In the genomic region with DNA sequence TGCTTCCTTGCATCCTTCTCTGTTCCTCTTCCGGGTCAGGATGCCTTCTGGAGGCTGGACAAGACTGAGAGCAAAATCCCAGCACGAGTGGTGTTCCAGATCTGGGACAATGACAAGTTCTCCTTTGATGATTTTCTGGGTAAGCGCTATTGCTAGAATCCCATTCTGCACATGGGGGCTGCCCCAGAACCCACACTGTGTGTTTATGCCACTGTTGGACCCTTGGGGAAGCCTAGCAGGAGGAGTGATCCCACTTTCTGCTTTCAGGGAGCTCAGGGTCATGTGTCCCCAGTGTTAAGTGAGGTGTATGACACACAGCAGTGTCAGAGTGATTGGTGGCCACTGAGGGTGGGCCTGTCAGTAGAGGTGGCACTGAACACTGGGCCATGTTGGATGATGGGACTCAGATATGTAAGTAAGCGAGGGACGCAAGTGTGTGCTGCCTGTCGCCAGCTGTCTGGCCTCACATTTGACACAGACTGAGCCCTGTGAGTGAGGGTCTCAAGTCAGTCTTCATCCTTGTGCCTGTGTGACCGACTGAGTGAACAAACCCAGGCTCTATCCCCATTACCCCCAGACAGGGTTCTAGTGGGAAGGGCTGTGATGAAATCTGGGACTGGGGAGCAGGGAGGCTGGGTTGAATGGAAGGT, we compare ENCODE assay signal across 15 cellular contexts.
DNase-seq lines count a peak whose midpoint lies in the region; ATAC-seq, FAIRE-seq and TF ChIP-seq lines count a peak whose summit lies in the region.
"Had no signal": no experiment of that assay in that cellular context is flagged by ENCODE, and none has a peak within 500 bp of the region (broad histone marks: within the 10 kb centered on the region; RNA-seq: fewer than 3 reads in every experiment).

No MANE protein-coding gene starts in this region.

- no peak overlapping the region for H3K14ac ChIP-seq in neuronal stem cell (ENCODE audit: low read length)

- H3K4ac ChIP-seq in neuronal stem cell (ENCODE audit: low read length) = no peak overlapping the region

- peak overlapping the region; percentile 15 for H3K18ac ChIP-seq in neuronal stem cell (ENCODE audit: low read length)

- ATAC-seq in DND-41 (ENCODE audit: insufficient read depth, low read depth) = no peak
- no peak for ATAC-seq in effector memory CD8-positive, alpha-beta T cell (replicated peaks)
- ATAC-seq: PC-3 had no signal

- H3K79me2 ChIP-seq in DND-41 (ENCODE audit: insufficient read depth, low read length) = no peaks in the 10 kb centered on the region

- no peaks in the 10 kb centered on the region for H3K4me1 ChIP-seq in DND-41 (ENCODE audit: insufficient read depth, low read length)
- no peaks in the 10 kb centered on the region for H3K4me1 ChIP-seq in neuronal stem cell (ENCODE audit: control insufficient read depth in 2 of 2, insufficient read depth in 1 of 2, low read depth in 1 of 2, low read length in 2 of 2)

- H4K8ac ChIP-seq in neuronal stem cell (ENCODE audit: low read depth, low read length) = no peak overlapping the region

- peak overlapping the region; percentile 25 for H3K23ac ChIP-seq in neuronal stem cell (ENCODE audit: low read depth, low read length, poor library complexity)

- no peak overlapping the region for H2BK12ac ChIP-seq in neuronal stem cell (ENCODE audit: low read length)

- no peaks in the 10 kb centered on the region for H4K20me1 ChIP-seq in DND-41 (ENCODE audit: insufficient read depth, low read length)

- TF ChIP-seq CTCF in DND-41 (IDR thresholded peaks at IDR 0.05; ENCODE audit: borderline replicate concordance, extremely low read depth, low read length, poor library complexity, severe bottlenecking) = no peak
- no peak for TF ChIP-seq CTCF in bronchial epithelial cell (IDR thresholded peaks at IDR 0.05; ENCODE audit: insufficient read depth, low read length, severe bottlenecking)

- H3K36me3 ChIP-seq in DND-41 (ENCODE audit: insufficient read depth, low read length) (no peaks in the 10 kb centered on the region), bronchial epithelial cell (ENCODE audit: control insufficient read depth, insufficient read depth, low read length) (no peaks in the 10 kb centered on the region), neuronal stem cell (replicated peaks in 1 of 2; ENCODE audit: control insufficient read depth in 2 of 2, insufficient read depth in 2 of 2, low read length in 2 of 2) (no peaks in the 10 kb centered on the region)

- H2BK5ac ChIP-seq in neuronal stem cell (ENCODE audit: low read length) = no peak overlapping the region

- no peak overlapping the region for H3K4me3 Mint-ChIP-seq in effector memory CD8-positive, alpha-beta T cell

- H3K4me2 ChIP-seq in DND-41 (ENCODE audit: insufficient read depth, low read length) (no peak overlapping the region), neuronal stem cell (ENCODE audit: insufficient read depth, low read length, poor library complexity, severe bottlenecking) (no peak overlapping the region)
- H3K4me2 ChIP-seq: BLaER1 treated with 17β-estradiol and CSF1 and Interleukin-3, amounts not matched to agents 10 nM and 100 nM had no signal

- H3K27ac ChIP-seq in DND-41 (ENCODE audit: low read length) (no peak overlapping the region), neuronal stem cell (replicated peaks; ENCODE audit: low read length) (no peak overlapping the region)
- H3K27ac ChIP-seq: BLaER1 treated with 17β-estradiol and CSF1 and Interleukin-3, amounts not matched to agents 10 nM and 100 nM had no signal

- H2AK5ac ChIP-seq in neuronal stem cell (ENCODE audit: low read depth, low read length) = no peak overlapping the region

- H2BK120ac ChIP-seq in neuronal stem cell (ENCODE audit: low read depth, low read length) = no peak overlapping the region

- DNase-seq in activated CD8-positive, alpha-beta memory T cell treated with anti-CD3 and anti-CD28 coated beads for 24 hours = peak; percentile 24
- no peak for DNase-seq in activated CD8-positive, alpha-beta memory T cell treated with anti-CD3 and anti-CD28 coated beads, Interleukin-2, amount 50 U/mL, for 4 hours
- no peak for DNase-seq in DND-41
- no peak for DNase-seq in bronchial epithelial cell (ENCODE audit: low read depth)
- no peak for DNase-seq in neuronal stem cell (ENCODE audit: low spot score)
- DNase-seq in Kasumi-1 (lab: John Stamatoyannopoulos, UW) = no peak
- DNase-seq in NCI-H2171 (lab: John Stamatoyannopoulos, UW) = no peak
- DNase-seq in effector memory CD8-positive, alpha-beta T cell = no peak
- DNase-seq: DMS153, NCI-H1048, NCI-H2107, NCI-H345, PC-3 had no signal

- peak; percentile 60 for FAIRE-seq in bronchial epithelial cell (lab: Jason Lieb, UNC)
- FAIRE-seq: GM18507 had no signal

- no peak overlapping the region for H2BK15ac ChIP-seq in neuronal stem cell (ENCODE audit: low read length)

- H3K9me3 ChIP-seq in DND-41 (ENCODE audit: insufficient read depth, low read length, severe bottlenecking) = no peaks in the 10 kb centered on the region
- no peaks in the 10 kb centered on the region for H3K9me3 ChIP-seq in neuronal stem cell (replicated peaks in 1 of 2; ENCODE audit: control insufficient read depth in 2 of 2, insufficient read depth in 1 of 2, low read depth in 1 of 2, low read length in 2 of 2)
- H3K9me3 ChIP-seq: BLaER1 treated with 17β-estradiol and CSF1 and Interleukin-3, amounts not matched to agents 10 nM and 100 nM had no signal

- H3K27me3 Mint-ChIP-seq in effector memory CD8-positive, alpha-beta T cell = peaks cover 8 to 27% of the 10 kb centered on the region in 2 donors

- H3K27ac Mint-ChIP-seq in effector memory CD8-positive, alpha-beta T cell = no peak overlapping the region

- no CpG with 5 or more reads among the region's 7 CpGs for WGBS in neuronal stem cell (ENCODE audit: extremely low coverage in 2 of 2, insufficient read length in 2 of 2, insufficient replicate concordance in 1 of 2), 2 donors

- no peaks in the 10 kb centered on the region for H3K79me1 ChIP-seq in neuronal stem cell (ENCODE audit: low read depth, low read length)

- H3K9me3 Mint-ChIP-seq in effector memory CD8-positive, alpha-beta T cell = no peaks in the 10 kb centered on the region

- H3K9ac ChIP-seq in DND-41 (ENCODE audit: low read depth, low read length) (no peak overlapping the region), neuronal stem cell (ENCODE audit: low read depth, low read length, poor library complexity) (no peak overlapping the region)
- H3K9ac ChIP-seq: BLaER1 treated with 17β-estradiol and CSF1 and Interleukin-3, amounts not matched to agents 10 nM and 100 nM had no signal

- H3K4me3 ChIP-seq in DND-41 (ENCODE audit: low read depth in 1 of 2, low read length in 2 of 2) = no peak overlapping the region
- no peak overlapping the region for H3K4me3 ChIP-seq in bronchial epithelial cell (ENCODE audit: low read depth, low read length)
- H3K4me3 ChIP-seq in neuronal stem cell (ENCODE audit: low read length in 2 of 2) = no peak overlapping the region
- H3K4me3 ChIP-seq: BLaER1 treated with 17β-estradiol and CSF1 and Interleukin-3, amounts not matched to agents 10 nM and 100 nM had no signal

- peak overlapping the region; percentile 22 for H4K91ac ChIP-seq in neuronal stem cell (ENCODE audit: low read depth, low read length, poor library complexity)

- H3K27me3 ChIP-seq in DND-41 (ENCODE audit: insufficient read depth, low read length, poor library complexity) (peaks cover 6% of the 10 kb centered on the region), bronchial epithelial cell (ENCODE audit: control insufficient read depth, insufficient read depth, low read length) (no peaks in the 10 kb centered on the region), neuronal stem cell (ENCODE audit: control insufficient read depth in 3 of 3, insufficient read depth in 3 of 3, low read depth in 1 of 3, low read length in 3 of 3) (peaks cover 0 to 4% (median 0%) of the 10 kb centered on the region in 3 experiments)
- H3K27me3 ChIP-seq: BLaER1 treated with 17β-estradiol and CSF1 and Interleukin-3, amounts not matched to agents 10 nM and 100 nM had no signal

- H3K4me1 Mint-ChIP-seq in effector memory CD8-positive, alpha-beta T cell (ENCODE audit: low read depth in 2 of 2) = no peaks in the 10 kb centered on the region

- H3K36me3 Mint-ChIP-seq in effector memory CD8-positive, alpha-beta T cell (ENCODE audit: insufficient read depth) = peaks cover 2% of the 10 kb centered on the region

- peak overlapping the region; percentile 5; the same call in 1 of the 2 replicates for H2AFZ ChIP-seq in DND-41 (ENCODE audit: low read depth, low read length)
- H2AFZ ChIP-seq in neuronal stem cell (ENCODE audit: low read length) = no peak overlapping the region
